1 cellular context compared by ENCODE assay signal in the genomic region with DNA sequence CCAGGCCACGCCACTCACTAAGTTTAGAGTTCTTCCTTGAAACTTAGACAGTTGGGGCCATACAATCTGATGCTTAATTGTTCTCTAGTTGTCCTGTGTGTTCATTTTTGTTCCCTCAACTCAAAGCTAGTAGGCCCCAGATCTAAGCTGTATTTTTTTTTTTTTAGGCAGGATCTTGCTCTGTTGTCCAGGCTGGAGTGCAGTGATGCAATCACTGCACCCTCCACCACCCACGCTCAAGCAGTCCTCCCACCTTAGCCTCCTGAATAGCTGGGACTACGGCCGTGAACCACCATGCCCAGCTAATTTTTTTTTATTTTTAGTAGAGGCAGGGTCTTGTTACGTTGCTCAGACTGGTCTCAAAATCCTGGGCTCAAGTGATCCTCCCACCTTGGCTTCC.
TF ChIP-seq lines count a peak whose summit lies in the region.

No MANE protein-coding gene starts in this region.

TF ChIP-seq in H1, 55 proteins besides CTCF, POLR2A, EP300 and RAD21:
- TF ChIP-seq NRF1 (IDR thresholded peaks at IDR 0.05; ENCODE audit: low read depth, low read length): no peak
- TF ChIP-seq SRF (IDR thresholded peaks at IDR 0.05; ENCODE audit: low read depth, low read length): no peak
- no peak for TF ChIP-seq BRCA1 (IDR thresholded peaks at IDR 0.05; ENCODE audit: low read depth, low read length)
- no peak for TF ChIP-seq CBX5 (IDR thresholded peaks at IDR 0.05; ENCODE audit: low read depth, low read length)
- no peak for TF ChIP-seq CBX8 (IDR thresholded peaks at IDR 0.05; ENCODE audit: borderline replicate concordance, low read depth, low read length)
- TF ChIP-seq JUN (IDR thresholded peaks at IDR 0.05; ENCODE audit: low read depth, low read length): no peak
- TF ChIP-seq, protein P1, sequence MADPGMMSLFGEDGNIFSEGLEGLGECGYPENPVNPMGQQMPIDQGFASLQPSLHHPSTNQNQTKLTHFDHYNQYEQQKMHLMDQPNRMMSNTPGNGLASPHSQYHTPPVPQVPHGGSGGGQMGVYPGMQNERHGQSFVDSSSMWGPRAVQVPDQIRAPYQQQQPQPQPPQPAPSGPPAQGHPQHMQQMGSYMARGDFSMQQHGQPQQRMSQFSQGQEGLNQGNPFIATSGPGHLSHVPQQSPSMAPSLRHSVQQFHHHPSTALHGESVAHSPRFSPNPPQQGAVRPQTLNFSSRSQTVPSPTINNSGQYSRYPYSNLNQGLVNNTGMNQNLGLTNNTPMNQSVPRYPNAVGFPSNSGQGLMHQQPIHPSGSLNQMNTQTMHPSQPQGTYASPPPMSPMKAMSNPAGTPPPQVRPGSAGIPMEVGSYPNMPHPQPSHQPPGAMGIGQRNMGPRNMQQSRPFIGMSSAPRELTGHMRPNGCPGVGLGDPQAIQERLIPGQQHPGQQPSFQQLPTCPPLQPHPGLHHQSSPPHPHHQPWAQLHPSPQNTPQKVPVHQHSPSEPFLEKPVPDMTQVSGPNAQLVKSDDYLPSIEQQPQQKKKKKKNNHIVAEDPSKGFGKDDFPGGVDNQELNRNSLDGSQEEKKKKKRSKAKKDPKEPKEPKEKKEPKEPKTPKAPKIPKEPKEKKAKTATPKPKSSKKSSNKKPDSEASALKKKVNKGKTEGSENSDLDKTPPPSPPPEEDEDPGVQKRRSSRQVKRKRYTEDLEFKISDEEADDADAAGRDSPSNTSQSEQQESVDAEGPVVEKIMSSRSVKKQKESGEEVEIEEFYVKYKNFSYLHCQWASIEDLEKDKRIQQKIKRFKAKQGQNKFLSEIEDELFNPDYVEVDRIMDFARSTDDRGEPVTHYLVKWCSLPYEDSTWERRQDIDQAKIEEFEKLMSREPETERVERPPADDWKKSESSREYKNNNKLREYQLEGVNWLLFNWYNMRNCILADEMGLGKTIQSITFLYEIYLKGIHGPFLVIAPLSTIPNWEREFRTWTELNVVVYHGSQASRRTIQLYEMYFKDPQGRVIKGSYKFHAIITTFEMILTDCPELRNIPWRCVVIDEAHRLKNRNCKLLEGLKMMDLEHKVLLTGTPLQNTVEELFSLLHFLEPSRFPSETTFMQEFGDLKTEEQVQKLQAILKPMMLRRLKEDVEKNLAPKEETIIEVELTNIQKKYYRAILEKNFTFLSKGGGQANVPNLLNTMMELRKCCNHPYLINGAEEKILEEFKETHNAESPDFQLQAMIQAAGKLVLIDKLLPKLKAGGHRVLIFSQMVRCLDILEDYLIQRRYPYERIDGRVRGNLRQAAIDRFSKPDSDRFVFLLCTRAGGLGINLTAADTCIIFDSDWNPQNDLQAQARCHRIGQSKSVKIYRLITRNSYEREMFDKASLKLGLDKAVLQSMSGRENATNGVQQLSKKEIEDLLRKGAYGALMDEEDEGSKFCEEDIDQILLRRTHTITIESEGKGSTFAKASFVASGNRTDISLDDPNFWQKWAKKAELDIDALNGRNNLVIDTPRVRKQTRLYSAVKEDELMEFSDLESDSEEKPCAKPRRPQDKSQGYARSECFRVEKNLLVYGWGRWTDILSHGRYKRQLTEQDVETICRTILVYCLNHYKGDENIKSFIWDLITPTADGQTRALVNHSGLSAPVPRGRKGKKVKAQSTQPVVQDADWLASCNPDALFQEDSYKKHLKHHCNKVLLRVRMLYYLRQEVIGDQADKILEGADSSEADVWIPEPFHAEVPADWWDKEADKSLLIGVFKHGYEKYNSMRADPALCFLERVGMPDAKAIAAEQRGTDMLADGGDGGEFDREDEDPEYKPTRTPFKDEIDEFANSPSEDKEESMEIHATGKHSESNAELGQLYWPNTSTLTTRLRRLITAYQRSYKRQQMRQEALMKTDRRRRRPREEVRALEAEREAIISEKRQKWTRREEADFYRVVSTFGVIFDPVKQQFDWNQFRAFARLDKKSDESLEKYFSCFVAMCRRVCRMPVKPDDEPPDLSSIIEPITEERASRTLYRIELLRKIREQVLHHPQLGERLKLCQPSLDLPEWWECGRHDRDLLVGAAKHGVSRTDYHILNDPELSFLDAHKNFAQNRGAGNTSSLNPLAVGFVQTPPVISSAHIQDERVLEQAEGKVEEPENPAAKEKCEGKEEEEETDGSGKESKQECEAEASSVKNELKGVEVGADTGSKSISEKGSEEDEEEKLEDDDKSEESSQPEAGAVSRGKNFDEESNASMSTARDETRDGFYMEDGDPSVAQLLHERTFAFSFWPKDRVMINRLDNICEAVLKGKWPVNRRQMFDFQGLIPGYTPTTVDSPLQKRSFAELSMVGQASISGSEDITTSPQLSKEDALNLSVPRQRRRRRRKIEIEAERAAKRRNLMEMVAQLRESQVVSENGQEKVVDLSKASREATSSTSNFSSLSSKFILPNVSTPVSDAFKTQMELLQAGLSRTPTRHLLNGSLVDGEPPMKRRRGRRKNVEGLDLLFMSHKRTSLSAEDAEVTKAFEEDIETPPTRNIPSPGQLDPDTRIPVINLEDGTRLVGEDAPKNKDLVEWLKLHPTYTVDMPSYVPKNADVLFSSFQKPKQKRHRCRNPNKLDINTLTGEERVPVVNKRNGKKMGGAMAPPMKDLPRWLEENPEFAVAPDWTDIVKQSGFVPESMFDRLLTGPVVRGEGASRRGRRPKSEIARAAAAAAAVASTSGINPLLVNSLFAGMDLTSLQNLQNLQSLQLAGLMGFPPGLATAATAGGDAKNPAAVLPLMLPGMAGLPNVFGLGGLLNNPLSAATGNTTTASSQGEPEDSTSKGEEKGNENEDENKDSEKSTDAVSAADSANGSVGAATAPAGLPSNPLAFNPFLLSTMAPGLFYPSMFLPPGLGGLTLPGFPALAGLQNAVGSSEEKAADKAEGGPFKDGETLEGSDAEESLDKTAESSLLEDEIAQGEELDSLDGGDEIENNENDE (IDR thresholded peaks at IDR 0.05; ENCODE audit: insufficient replicate concordance, low read length): no peak
- TF ChIP-seq EGR1 (IDR thresholded peaks at IDR 0.05; ENCODE audit: borderline replicate concordance, low read depth, low read length): no peak
- TF ChIP-seq CTBP2 (IDR thresholded peaks at IDR 0.05; ENCODE audit: borderline replicate concordance, insufficient read depth, insufficient read length, low read length): no peak
- TF ChIP-seq SP2 (IDR thresholded peaks at IDR 0.05; ENCODE audit: low read length): no peak
- TF ChIP-seq CHD1 (IDR thresholded peaks at IDR 0.05; ENCODE audit: low read depth, low read length): no peak
- TF ChIP-seq HDAC6 (IDR thresholded peaks at IDR 0.05; ENCODE audit: low read depth, low read length): no peak
- no peak for TF ChIP-seq TAF7 (optimal IDR thresholded peaks at IDR 0.05; ENCODE audit: borderline replicate concordance, low read depth, low read length)
- TF ChIP-seq RXRA (IDR thresholded peaks at IDR 0.05; ENCODE audit: insufficient read depth, low read depth, low read length): no peak
- TF ChIP-seq BACH1 (IDR thresholded peaks at IDR 0.05; ENCODE audit: low read length): no peak
- no peak for TF ChIP-seq NANOG (IDR thresholded peaks at IDR 0.05; ENCODE audit: insufficient read depth, low read depth, low read length, poor library complexity, severe bottlenecking)
- TF ChIP-seq CEBPB (IDR thresholded peaks at IDR 0.05; ENCODE audit: low read depth, low read length): no peak
- no peak for TF ChIP-seq KDM5A (IDR thresholded peaks at IDR 0.05; ENCODE audit: low read length)
- no peak for TF ChIP-seq BCL11A (IDR thresholded peaks at IDR 0.05; ENCODE audit: low read depth in 2 of 2, low read length in 2 of 2)
- TF ChIP-seq, protein P2, sequence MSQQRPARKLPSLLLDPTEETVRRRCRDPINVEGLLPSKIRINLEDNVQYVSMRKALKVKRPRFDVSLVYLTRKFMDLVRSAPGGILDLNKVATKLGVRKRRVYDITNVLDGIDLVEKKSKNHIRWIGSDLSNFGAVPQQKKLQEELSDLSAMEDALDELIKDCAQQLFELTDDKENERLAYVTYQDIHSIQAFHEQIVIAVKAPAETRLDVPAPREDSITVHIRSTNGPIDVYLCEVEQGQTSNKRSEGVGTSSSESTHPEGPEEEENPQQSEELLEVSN (IDR thresholded peaks at IDR 0.05): no peak
